In genomic region chr11:10627306-10627705, GRCh38 we compare ENCODE assay signal across 24 cellular contexts. TPM values are rescaled to one million over a fixed set of nuclear protein-coding genes. Genes with fewer than 3 reads are reported as not detected.
"Had no signal": no experiment of that assay in that cellular context is flagged by ENCODE, and none has a peak within 500 bp of the region (broad histone marks: within the 10 kb centered on the region; RNA-seq: fewer than 3 reads in every experiment).

No MANE protein-coding gene starts in this region.

- H3K9me3 Mint-ChIP-seq: activated B cell treated with CpG ODN at 0.5 μM for 24 hours; activated naive CD4-positive, alpha-beta T cell treated with anti-CD3 and anti-CD28 coated beads, Interleukin-2, amount 50 U/mL, for 24 hours; activated T-helper 1 cell treated with anti-CD3 and anti-CD28 coated beads, Interleukin-12 subunit alpha, Interleukin-12 subunit beta, Interleukin-2, Interleukin-4 antibody, amounts not matched to agents 30 ng/mL and 10 ng/mL and 1 ng/mL, durations not matched to agents 14 hours and 24 hours and 36 hours; central memory CD8-positive, alpha-beta T cell; endodermal cell; memory B cell; T-helper 1 cell treated with Interleukin-12 subunit alpha and Interleukin-12 subunit beta and Interleukin-4 antibody, amounts not matched to agents 30 μg/mL and 1 μg/mL, for 36 hours had no signal

- H3K27ac Mint-ChIP-seq: activated B cell treated with CpG ODN at 0.5 μM for 24 hours; activated CD4-positive, alpha-beta T cell treated with anti-CD3 and anti-CD28 coated beads for 36 hours; activated naive CD4-positive, alpha-beta T cell treated with anti-CD3 and anti-CD28 coated beads, Interleukin-2, amount 50 U/mL, for 24 hours; activated T-helper 1 cell treated with anti-CD3 and anti-CD28 coated beads, Interleukin-12 subunit alpha, Interleukin-12 subunit beta, Interleukin-2, Interleukin-4 antibody, amounts not matched to agents 30 ng/mL and 10 ng/mL and 1 ng/mL, durations not matched to agents 14 hours and 24 hours and 36 hours; endodermal cell; progenitor cell of endocrine pancreas; T-helper 1 cell treated with Interleukin-12 subunit alpha and Interleukin-12 subunit beta and Interleukin-4 antibody, amounts not matched to agents 30 μg/mL and 1 μg/mL, for 36 hours had no signal

- H3K4me3 ChIP-seq: heart right ventricle, spleen, tibial nerve had no signal

- H3K27me3 ChIP-seq: heart right ventricle, spleen, tibial nerve had no signal

- H3K36me3 ChIP-seq: heart right ventricle, tibial nerve had no signal

- ATAC-seq: activated CD4-positive, alpha-beta T cell treated with anti-CD3 and anti-CD28 coated beads for 36 hours; heart right ventricle; left colon had no signal

- H3K27ac ChIP-seq: tibial nerve had no signal

- H3K4me3 Mint-ChIP-seq: activated B cell treated with CpG ODN at 0.5 μM for 24 hours; activated CD4-positive, alpha-beta T cell treated with anti-CD3 and anti-CD28 coated beads for 36 hours; activated naive CD4-positive, alpha-beta T cell treated with anti-CD3 and anti-CD28 coated beads, Interleukin-2, amount 50 U/mL, for 24 hours; activated T-helper 1 cell treated with anti-CD3 and anti-CD28 coated beads, Interleukin-12 subunit alpha, Interleukin-12 subunit beta, Interleukin-2, Interleukin-4 antibody, amounts not matched to agents 30 ng/mL and 10 ng/mL and 1 ng/mL, durations not matched to agents 14 hours and 24 hours and 36 hours; central memory CD8-positive, alpha-beta T cell; endodermal cell; memory B cell; T-helper 1 cell treated with Interleukin-12 subunit alpha and Interleukin-12 subunit beta and Interleukin-4 antibody, amounts not matched to agents 30 μg/mL and 1 μg/mL, for 36 hours had no signal

- H3K9me3 ChIP-seq: heart right ventricle, spleen, tibial nerve had no signal

- DNase-seq: activated B cell treated with CpG ODN at 0.5 μM for 24 hours; activated CD4-positive, alpha-beta T cell treated with anti-CD3 and anti-CD28 coated beads for 36 hours; activated CD4-positive, alpha-beta T cell treated with anti-CD3 and anti-CD28 coated beads, Interleukin-2, amount 50 U/mL, for 4 hours; activated gamma-delta T cell treated with Interleukin-2 at 50 U/mL for 16 hours; activated T-cell treated with anti-CD3 and anti-CD28 coated beads for 4 hours; cortex of kidney; heart right ventricle; left colon; occipital lobe; spleen; stimulated activated CD4-positive, alpha-beta T cell treated with anti-CD3 and anti-CD28 coated beads, Interleukin-4, amount 100 ng/mL, for 1 hour; stimulated activated naive CD4-positive, alpha-beta T cell treated with Interleukin-2 at 50 U/mL for 16 hours; T1000 had no signal

- H3K27me3 Mint-ChIP-seq: activated B cell treated with CpG ODN at 0.5 μM for 24 hours; activated CD4-positive, alpha-beta T cell treated with anti-CD3 and anti-CD28 coated beads for 36 hours; activated naive CD4-positive, alpha-beta T cell treated with anti-CD3 and anti-CD28 coated beads, Interleukin-2, amount 50 U/mL, for 24 hours; memory B cell; progenitor cell of endocrine pancreas had no signal

- H3K36me3 Mint-ChIP-seq: activated naive CD4-positive, alpha-beta T cell treated with anti-CD3 and anti-CD28 coated beads, Interleukin-2, amount 50 U/mL, for 24 hours had no signal

RNA-seq across cellular contexts. Expression of gene LYVE1, which starts 58.8 kb away (rescaled TPM):
- total RNA-seq: activated B cell treated with CpG ODN at 0.5 μM for 24 hours; activated CD4-positive, alpha-beta T cell treated with anti-CD3 and anti-CD28 coated beads for 36 hours; activated CD8-positive, alpha-beta memory T cell treated with anti-CD3 and anti-CD28 coated beads for 36 hours; activated T-helper 1 cell treated with anti-CD3 and anti-CD28 coated beads, Interleukin-12 subunit alpha, Interleukin-12 subunit beta, Interleukin-2, Interleukin-4 antibody, amounts not matched to agents 30 ng/mL and 10 ng/mL and 1 ng/mL, durations not matched to agents 14 hours and 24 hours and 36 hours; endodermal cell; fibroblast of villous mesenchyme; myocyte; progenitor cell of endocrine pancreas had no signal
